Comparison of ENCODE assay signal across 9 cellular contexts in the genomic region with DNA sequence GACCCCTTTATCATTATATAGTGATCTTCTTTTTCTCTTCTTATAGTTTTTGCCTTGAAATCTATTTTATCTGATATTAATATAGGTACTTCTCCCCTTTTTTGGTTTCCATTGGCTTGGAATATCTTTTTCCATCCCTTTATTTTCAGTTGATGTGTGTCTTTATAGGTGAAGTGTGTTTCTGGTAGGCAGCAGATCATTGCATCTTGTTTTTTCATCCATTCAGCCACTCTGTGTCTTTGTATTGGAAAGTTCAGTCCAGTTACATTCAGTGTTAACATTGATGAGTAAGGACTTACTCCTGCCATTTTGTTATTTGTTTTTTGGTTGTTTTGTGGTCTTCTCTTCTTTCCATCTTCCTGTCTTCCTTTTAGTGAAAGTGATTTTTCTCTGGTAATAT.
"Had no signal": no experiment of that assay in that cellular context is flagged by ENCODE, and none has a peak within 500 bp of the region (broad histone marks: within the 10 kb centered on the region; RNA-seq: fewer than 3 reads in every experiment).

No MANE protein-coding gene starts in this region.

- H3K27me3 Mint-ChIP-seq: IgD-negative memory B cell had no signal

- DNase-seq: H9, KBM-7 had no signal

- FAIRE-seq: H1, H54, HepG2 had no signal

- H3K9me3 Mint-ChIP-seq: GM23338 had no signal

- H3K27ac ChIP-seq: HL-60 had no signal

- H3K27ac Mint-ChIP-seq: GM23338, H9, IgD-negative memory B cell had no signal

- H3K4me3 ChIP-seq: GM23338 had no signal

- H3K4me3 Mint-ChIP-seq: GM23338, H9 had no signal

- ATAC-seq: GM23338, HCT116, HepG2 had no signal
